Comparison of ENCODE assay signal across 14 cellular contexts in the genomic region with DNA sequence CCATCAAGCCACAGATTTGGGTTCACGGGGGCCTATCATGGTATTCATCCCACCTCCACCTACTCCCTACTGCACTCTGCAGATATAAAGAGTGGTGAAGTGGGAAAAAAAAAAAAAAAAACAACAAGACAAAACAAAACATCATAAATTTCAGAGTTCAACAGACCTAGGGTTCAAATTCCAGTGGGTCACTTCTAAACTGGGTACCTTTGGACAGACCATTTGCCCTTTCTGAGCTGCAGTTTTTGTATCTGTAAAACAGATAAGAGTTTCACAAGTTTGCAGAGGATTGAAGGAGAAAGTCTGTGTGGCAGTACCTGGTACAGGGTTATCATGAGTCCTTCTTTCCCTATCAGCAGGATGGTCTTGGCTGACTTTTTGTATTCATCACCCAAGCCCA.
DNase-seq lines count a peak whose midpoint lies in the region; ATAC-seq and TF ChIP-seq lines count a peak whose summit lies in the region.
"Had no signal": no experiment of that assay in that cellular context is flagged by ENCODE, and none has a peak within 500 bp of the region (broad histone marks: within the 10 kb centered on the region; RNA-seq: fewer than 3 reads in every experiment).

No MANE protein-coding gene starts in this region.

- no peak overlapping the region for H3K4ac ChIP-seq in mesenchymal stem cell (ENCODE audit: low read depth in 1 of 2, low read length in 2 of 2)

- H3K27me3 ChIP-seq in HL-60 (ENCODE audit: insufficient read depth, poor library complexity, severe bottlenecking) (no peaks in the 10 kb centered on the region), mesenchymal stem cell (ENCODE audit: control insufficient read depth in 1 of 2, insufficient read depth in 1 of 2, low read length in 2 of 2) (no peaks in the 10 kb centered on the region), psoas muscle (ENCODE audit: insufficient read depth in 3 of 3, low read length in 2 of 3) (no peaks in the 10 kb centered on the region)
- H3K27me3 ChIP-seq: BLaER1 had no signal

- no peaks in the 10 kb centered on the region for H3K36me3 ChIP-seq in mesenchymal stem cell (ENCODE audit: control insufficient read depth in 1 of 2, insufficient read depth in 2 of 2, low read depth in 1 of 2, low read length in 2 of 2)
- no peaks in the 10 kb centered on the region for H3K36me3 ChIP-seq in psoas muscle (ENCODE audit: insufficient read depth in 1 of 2, low read depth in 1 of 2)
- H3K36me3 ChIP-seq: BLaER1 had no signal

- no peak overlapping the region for H3K14ac ChIP-seq in mesenchymal stem cell (ENCODE audit: low read length in 2 of 2)

- H4K8ac ChIP-seq in mesenchymal stem cell (ENCODE audit: low read length), result no peak overlapping the region

- no peak overlapping the region for H3K4me2 ChIP-seq in mesenchymal stem cell (ENCODE audit: low read length, poor library complexity, severe bottlenecking)
- H3K4me2 ChIP-seq: BLaER1 had no signal

- intact Hi-C loops in psoas muscle (cut with DNase I) (loop anchor here (5.0 kb wide), 2 partner anchors 37 to 52 kb away; no protein-coding TSS in a partner anchor), posterior vena cava (cut with DNase I) (no loop called here)

- TF ChIP-seq CTCF in HL-60 (IDR thresholded peaks at IDR 0.05; ENCODE audit: insufficient read depth, low read length), result no peak
- TF ChIP-seq CTCF in psoas muscle (IDR thresholded peaks at IDR 0.05), result no peak

- H2BK12ac ChIP-seq in mesenchymal stem cell (ENCODE audit: low read length in 2 of 2), result no peak overlapping the region

- no peaks in the 10 kb centered on the region for H3K79me1 ChIP-seq in mesenchymal stem cell (replicated peaks; ENCODE audit: low read length, poor library complexity, severe bottlenecking)

- H3K9ac ChIP-seq in mesenchymal stem cell (ENCODE audit: low read length), result no peak overlapping the region
- H3K9ac ChIP-seq: BLaER1 had no signal

- H2BK120ac ChIP-seq in mesenchymal stem cell (ENCODE audit: low read depth, low read length), result no peak overlapping the region

- no peak overlapping the region for H2BK5ac ChIP-seq in mesenchymal stem cell (ENCODE audit: low read depth, low read length, poor library complexity, severe bottlenecking)

- H3K27ac ChIP-seq in HL-60 (replicated peaks), result peak overlapping the region; percentile 98
- no peak overlapping the region for H3K27ac ChIP-seq in mesenchymal stem cell (ENCODE audit: low read length, poor library complexity, severe bottlenecking)
- peak overlapping the region; percentile 75 for H3K27ac ChIP-seq in psoas muscle
- H3K27ac ChIP-seq: BLaER1 had no signal

- peak overlapping the region; percentile 9 for H2AK5ac ChIP-seq in mesenchymal stem cell (ENCODE audit: low read length, severe bottlenecking)

- ATAC-seq in left lobe of liver, result peak; percentile 6
- ATAC-seq in psoas muscle, result no peak
- no peak for ATAC-seq in GM18858 (IDR thresholded peaks at IDR 0.05; ENCODE audit: unreplicated experiment)
- ATAC-seq: CD8-positive, alpha-beta T cell had no signal

- DNase-seq in HL-60 (ENCODE audit: low read depth in 1 of 2, low spot score in 1 of 2), result no peak
- DNase-seq in left lobe of liver (ENCODE audit: low spot score), result no peak
- no peak for DNase-seq in mesenchymal stem cell
- DNase-seq in psoas muscle, result no peak
- DNase-seq in NOMO-1 treated with DMSO at 0.1 percent for 48 hours (lab: John Stamatoyannopoulos, UW; ENCODE audit: unreplicated experiment), result no peak
- DNase-seq in posterior vena cava (ENCODE audit: low spot score), result no peak
- DNase-seq: 8988T; Calu3; CD8-positive, alpha-beta T cell; DMS79 treated with DMSO at 0.1 percent for 48 hours; GF-D8; H9 had no signal

- H3K23ac ChIP-seq in mesenchymal stem cell (ENCODE audit: low read length in 2 of 2), result no peak overlapping the region

- no peak overlapping the region for H2BK15ac ChIP-seq in mesenchymal stem cell (ENCODE audit: low read depth, poor library complexity, severe bottlenecking)

- H3K9me3 ChIP-seq in mesenchymal stem cell (ENCODE audit: control insufficient read depth, low read length) (no peaks in the 10 kb centered on the region), psoas muscle (no peaks in the 10 kb centered on the region)
- H3K9me3 ChIP-seq: BLaER1 had no signal

- H2AFZ ChIP-seq in mesenchymal stem cell (ENCODE audit: low read depth, low read length), result no peak overlapping the region

- H3K18ac ChIP-seq in mesenchymal stem cell (ENCODE audit: low read depth in 1 of 2, low read length in 2 of 2), result no peak overlapping the region

- peaks cover 4% of the 10 kb centered on the region for H3K4me1 ChIP-seq in mesenchymal stem cell (ENCODE audit: control insufficient read depth, insufficient read depth, low read depth, low read length)
- peaks cover 42% of the 10 kb centered on the region for H3K4me1 ChIP-seq in psoas muscle

- no CpG with 5 or more reads among the region's 1 CpG for WGBS in mesenchymal stem cell
- 96 to 100% (median 98%) methylated on average over 1 of the region's 1 CpG for WGBS in psoas muscle, 3 donors

- H3K4me3 ChIP-seq in HL-60 (replicated peaks; ENCODE audit: insufficient read depth, low read length), result no peak overlapping the region
- no peak overlapping the region for H3K4me3 ChIP-seq in mesenchymal stem cell (ENCODE audit: insufficient read depth in 1 of 2, low read depth in 1 of 2, low read length in 2 of 2)
- no peak overlapping the region for H3K4me3 ChIP-seq in psoas muscle
- H3K4me3 ChIP-seq: BLaER1 had no signal

- H4K91ac ChIP-seq in mesenchymal stem cell (ENCODE audit: low read length), result no peak overlapping the region

Comparison
In these comparisons a context has a peak if more than half of its experiments do, and no peak if none do; other contexts are left out.
1. intact Hi-C loops: an anchor here in psoas muscle (5.0 kb wide); none called in posterior vena cava.